ENCODE assay signal across 1 cellular context in genomic region chr16:25896412-25896811, GRCh38.
TF ChIP-seq lines count a peak whose summit lies in the region.

No MANE protein-coding gene starts in this region.

TF ChIP-seq in H1, 55 proteins besides CTCF, POLR2A, EP300 and RAD21 (continued from another document):
- TF ChIP-seq CHD7 (IDR thresholded peaks at IDR 0.05; ENCODE audit: insufficient replicate concordance, low read length) (no peak), EZH2 (IDR thresholded peaks at IDR 0.05; ENCODE audit: low read depth, low read length, severe bottlenecking) (no peak)
TF ChIP-seq in H1: peak in this region for 0.
